In the genomic region with DNA sequence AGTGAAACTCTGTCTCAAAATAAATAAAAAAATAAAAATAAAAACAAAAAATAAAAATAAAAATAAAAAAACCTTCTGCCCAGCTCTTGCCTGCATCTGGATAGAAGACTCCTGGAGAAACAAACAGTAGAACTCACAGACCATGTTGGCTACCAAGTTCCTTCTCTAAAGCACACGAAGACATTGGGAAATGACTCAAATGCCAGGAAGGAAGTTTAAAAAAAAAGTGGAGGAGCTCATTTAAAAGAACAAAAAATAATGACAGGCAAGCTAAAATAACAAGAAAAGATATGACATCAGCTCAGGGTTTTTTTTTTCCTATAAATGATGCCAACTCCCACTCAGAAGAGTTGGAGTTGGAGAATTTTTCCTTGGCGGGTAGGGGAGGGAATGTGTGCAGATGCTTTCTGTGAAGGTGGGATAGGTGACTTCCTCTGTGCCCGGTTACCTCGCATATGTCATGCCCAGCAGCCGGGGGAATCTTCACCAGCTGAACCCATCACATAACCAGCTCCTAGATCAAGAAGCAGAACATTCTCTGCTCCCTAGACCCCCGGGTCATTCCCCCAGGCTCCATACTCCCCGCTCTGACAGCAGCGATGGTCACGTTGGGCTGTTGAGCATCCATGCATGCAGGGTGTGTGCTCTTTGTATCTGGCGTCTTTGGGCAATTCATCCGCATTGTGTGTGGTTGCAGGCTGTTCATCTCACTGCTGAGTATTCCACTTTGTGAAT, we compare ENCODE assay signal across 17 cellular contexts. TPM values are rescaled to one million over a fixed set of nuclear protein-coding genes. Genes with fewer than 3 reads are reported as not detected.
DNase-seq lines count a peak whose midpoint lies in the region; ATAC-seq and TF ChIP-seq lines count a peak whose summit lies in the region.
"Had no signal": no experiment of that assay in that cellular context is flagged by ENCODE, and none has a peak within 500 bp of the region (broad histone marks: within the 10 kb centered on the region; RNA-seq: fewer than 3 reads in every experiment).

No MANE protein-coding gene starts in this region.

- ATAC-seq in GM19395 (IDR thresholded peaks at IDR 0.05; ENCODE audit: unreplicated experiment) (no peak), HG02938 (IDR thresholded peaks at IDR 0.05; ENCODE audit: unreplicated experiment) (no peak), GM18498 (IDR thresholded peaks at IDR 0.05; ENCODE audit: unreplicated experiment) (no peak)
- ATAC-seq: Panc1 had no signal

- TF ChIP-seq CTCF in CD14-positive monocyte (IDR thresholded peaks at IDR 0.05), result no peak
- TF ChIP-seq CTCF in fibroblast of pulmonary artery (IDR thresholded peaks at IDR 0.05; ENCODE audit: low read length, missing control alignments), result no peak

- peak overlapping the region in 1 of 2 donors; percentile 78 for H3K4me3 Mint-ChIP-seq in CD14-positive monocyte
- H3K4me3 Mint-ChIP-seq: HFFc6; T-helper 2 cell treated with Interferon-gamma antibody and Interleukin-4, amounts not matched to agents 5 μg/mL and 100 μg/mL, for 36 hours had no signal

- intact Hi-C loops in CD14-positive monocyte (cut with micrococcal nuclease), result no loop called here

- no peak for DNase-seq in CD14-positive monocyte (ENCODE audit: low spot score)
- peak; percentile 21 for DNase-seq in NOMO-1 treated with dmso at 0.1 percent for 144 hours (lab: John Stamatoyannopoulos, UW; ENCODE audit: unreplicated experiment)
- peak; percentile 88 for DNase-seq in fibroblast of pulmonary artery (ENCODE audit: low read depth)
- peak; percentile 87 for DNase-seq in pulmonary artery endothelial cell (ENCODE audit: low read depth, low spot score)
- no peak for DNase-seq in cerebellum (ENCODE audit: low spot score)
- DNase-seq: activated CD4-positive, alpha-beta T cell treated with anti-CD3 and anti-CD28 coated beads, Interleukin-2, amount 50 U/mL, for 1 hour; HFFc6; mesenchymal stem cell; NCI-H1417 treated with DMSO at 0.1 percent for 48 hours; NCI-H510A had no signal

- H3K27ac Mint-ChIP-seq in CD14-positive monocyte, result peak overlapping the region; percentile 85 to 94 (median 91)
- H3K27ac Mint-ChIP-seq: activated T-helper 2 cell treated with anti-CD3 and anti-CD28 coated beads, Interferon-gamma antibody, Interleukin-2, Interleukin-4, amounts not matched to agents 10 μg/mL and 5 μg/mL and 100 μg/mL, durations not matched to agents 14 hours and 24 hours and 36 hours; HFFc6; T-helper 2 cell treated with Interferon-gamma antibody and Interleukin-4, amounts not matched to agents 5 μg/mL and 100 μg/mL, for 36 hours had no signal

- peaks cover 0 to 4% (median 2%) of the 10 kb centered on the region in 3 donors for H3K27me3 Mint-ChIP-seq in CD14-positive monocyte (ENCODE audit: low read depth in 3 of 3)

- H3K9me3 Mint-ChIP-seq in CD14-positive monocyte, result no peaks in the 10 kb centered on the region
- H3K9me3 Mint-ChIP-seq: activated T-helper 2 cell treated with anti-CD3 and anti-CD28 coated beads, Interferon-gamma antibody, Interleukin-2, Interleukin-4, amounts not matched to agents 10 μg/mL and 5 μg/mL and 100 μg/mL, durations not matched to agents 14 hours and 24 hours and 36 hours; HFFc6; T-helper 2 cell treated with Interferon-gamma antibody and Interleukin-4, amounts not matched to agents 5 μg/mL and 100 μg/mL, for 36 hours had no signal

- H3K4me1 Mint-ChIP-seq in CD14-positive monocyte, result peaks cover 74% of the 10 kb centered on the region

- H3K36me3 Mint-ChIP-seq in CD14-positive monocyte, result no peaks in the 10 kb centered on the region

- no peak overlapping the region for H3K4me3 ChIP-seq in fibroblast of pulmonary artery (replicated peaks; ENCODE audit: low read depth, low read length)

RNA-seq across cellular contexts. Expression of gene CD93, which starts 17.3 kb away (rescaled TPM):
- 10 to 100 TPM; 26.0 to 48.9 TPM for polyA plus RNA-seq in CD14-positive monocyte
- total RNA-seq in pulmonary artery endothelial cell (312 and 553 TPM in 2 replicates), cerebellum (15.9 TPM)
- total RNA-seq: HFFc6, HT-29 had no signal

RNA-seq across cellular contexts. Expression of gene THBD, which starts 54.0 kb away (rescaled TPM):
- 10 to 100 TPM in 1 of 2 donors, 1 to 10 TPM in 1; 7.4 to 30.2 TPM for polyA plus RNA-seq in CD14-positive monocyte
- total RNA-seq in pulmonary artery endothelial cell, result 104 and 139 TPM in 2 replicates
- 2.7 TPM for total RNA-seq in cerebellum
- total RNA-seq: activated T-helper 2 cell treated with anti-CD3 and anti-CD28 coated beads, Interferon-gamma antibody, Interleukin-2, Interleukin-4, amounts not matched to agents 10 μg/mL and 5 μg/mL and 100 μg/mL, durations not matched to agents 14 hours and 24 hours and 36 hours; HT-29 had no signal

Comparison
In these comparisons a context has a peak if more than half of its experiments do, and no peak if none do; other contexts are left out.
1. DNase-seq: peak in NOMO-1 treated with dmso at 0.1 percent for 144 hours (single experiment), fibroblast of pulmonary artery (single experiment) and pulmonary artery endothelial cell (single experiment); none in CD14-positive monocyte (single experiment) and cerebellum (single experiment).
2. RNA of gene CD93, which starts 17.3 kb away (total RNA-seq): 312 to 553 TPM in pulmonary artery endothelial cell; 15.9 TPM in cerebellum (single experiment); every median in the first group is over 10 times any median in the second.
3. RNA of gene THBD, which starts 54.0 kb away (total RNA-seq): 104 to 139 TPM in pulmonary artery endothelial cell; 2.7 TPM in cerebellum (single experiment); every median in the first group is over 10 times any median in the second.